ENCODE assay signal across 1 cellular context in the genomic region with DNA sequence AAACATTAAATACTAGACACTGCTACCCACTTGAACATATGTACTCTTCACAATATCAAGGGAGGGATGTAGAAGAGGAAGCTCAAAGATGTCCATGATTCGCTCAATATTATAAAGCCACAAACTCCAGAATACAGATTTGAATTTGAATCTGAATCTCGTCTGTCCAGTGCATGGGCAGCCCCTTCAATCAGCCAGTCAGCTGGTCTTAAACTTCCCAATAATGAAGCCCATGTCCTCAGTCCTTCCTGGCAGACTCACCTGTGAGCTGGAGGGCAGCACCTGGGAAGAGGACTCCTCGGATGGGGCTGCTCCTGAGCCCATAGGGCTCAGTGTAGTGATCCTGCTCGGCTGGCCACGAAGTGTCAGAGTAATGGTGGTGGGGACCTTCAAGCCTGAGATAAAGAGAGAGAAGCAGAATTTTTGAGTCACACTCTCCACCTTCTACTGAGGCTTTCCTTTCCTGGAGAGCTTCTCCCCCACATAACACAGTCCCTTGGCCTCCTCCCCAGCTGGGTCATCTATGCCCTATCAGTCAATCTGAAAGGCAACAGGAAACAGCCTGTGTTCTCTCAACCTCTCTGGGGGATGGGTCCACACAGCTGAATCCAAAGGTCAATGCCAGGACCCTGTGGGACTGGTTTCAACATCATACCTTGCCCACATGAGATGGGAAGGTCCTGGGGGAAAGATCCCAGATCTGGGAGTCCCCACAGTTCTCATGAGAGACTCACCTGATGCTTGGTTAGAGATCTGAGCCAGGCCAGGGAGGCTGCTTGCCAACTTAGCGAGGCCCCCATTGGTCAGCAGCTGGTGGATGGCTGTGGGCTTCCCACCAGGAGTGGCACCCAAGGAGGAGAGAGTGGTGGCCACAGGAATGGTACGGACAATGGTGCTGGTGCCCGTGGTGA.
TF ChIP-seq lines count a peak whose summit lies in the region.

No MANE protein-coding gene starts in this region.

TF ChIP-seq in HepG2, 621 proteins besides CTCF, POLR2A, EP300 and RAD21 (continued from another document and continues in another):
- TF ChIP-seq, protein P1, sequence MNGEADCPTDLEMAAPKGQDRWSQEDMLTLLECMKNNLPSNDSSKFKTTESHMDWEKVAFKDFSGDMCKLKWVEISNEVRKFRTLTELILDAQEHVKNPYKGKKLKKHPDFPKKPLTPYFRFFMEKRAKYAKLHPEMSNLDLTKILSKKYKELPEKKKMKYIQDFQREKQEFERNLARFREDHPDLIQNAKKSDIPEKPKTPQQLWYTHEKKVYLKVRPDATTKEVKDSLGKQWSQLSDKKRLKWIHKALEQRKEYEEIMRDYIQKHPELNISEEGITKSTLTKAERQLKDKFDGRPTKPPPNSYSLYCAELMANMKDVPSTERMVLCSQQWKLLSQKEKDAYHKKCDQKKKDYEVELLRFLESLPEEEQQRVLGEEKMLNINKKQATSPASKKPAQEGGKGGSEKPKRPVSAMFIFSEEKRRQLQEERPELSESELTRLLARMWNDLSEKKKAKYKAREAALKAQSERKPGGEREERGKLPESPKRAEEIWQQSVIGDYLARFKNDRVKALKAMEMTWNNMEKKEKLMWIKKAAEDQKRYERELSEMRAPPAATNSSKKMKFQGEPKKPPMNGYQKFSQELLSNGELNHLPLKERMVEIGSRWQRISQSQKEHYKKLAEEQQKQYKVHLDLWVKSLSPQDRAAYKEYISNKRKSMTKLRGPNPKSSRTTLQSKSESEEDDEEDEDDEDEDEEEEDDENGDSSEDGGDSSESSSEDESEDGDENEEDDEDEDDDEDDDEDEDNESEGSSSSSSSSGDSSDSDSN (CRISPR knock-in tag; IDR thresholded peaks at IDR 0.05): peak; percentile 50; the same call in 1 of the 2 replicates
- TF ChIP-seq TERF1 (CRISPR knock-in tag; IDR thresholded peaks at IDR 0.05): no peak
- no peak for TF ChIP-seq NFE2L2 (IDR thresholded peaks at IDR 0.05; ENCODE audit: low read length)
- TF ChIP-seq SMARCE1 (IDR thresholded peaks at IDR 0.05; ENCODE audit: borderline replicate concordance): no peak
- peak; percentile 95 for TF ChIP-seq HOXD1 (CRISPR knock-in tag; IDR thresholded peaks at IDR 0.05)
- no peak for TF ChIP-seq BCLAF1 (IDR thresholded peaks at IDR 0.05)
- peak; percentile 90; the same call in 1 of the 2 replicates for TF ChIP-seq ZNF607 (CRISPR knock-in tag; IDR thresholded peaks at IDR 0.05; ENCODE audit: borderline replicate concordance)
- peak; percentile 31; the same call in 1 of the 2 replicates for TF ChIP-seq MAZ (IDR thresholded peaks at IDR 0.05; ENCODE audit: borderline replicate concordance, low read depth, low read length)
- peak; percentile 70 for TF ChIP-seq MAZ (CRISPR knock-in tag; IDR thresholded peaks at IDR 0.05; ENCODE audit: low read depth)
- peak; percentile 96 for TF ChIP-seq ZNF629 (CRISPR knock-in tag; conservative IDR thresholded peaks at IDR 0.05)
- no peak for TF ChIP-seq MBD4 (IDR thresholded peaks at IDR 0.05; ENCODE audit: borderline replicate concordance, low read length)
- no peak for TF ChIP-seq ATF6 (CRISPR knock-in tag; conservative IDR thresholded peaks at IDR 0.05)
- no peak for TF ChIP-seq ZMAT3 (CRISPR knock-in tag; conservative IDR thresholded peaks at IDR 0.05)
- TF ChIP-seq, protein P2, sequence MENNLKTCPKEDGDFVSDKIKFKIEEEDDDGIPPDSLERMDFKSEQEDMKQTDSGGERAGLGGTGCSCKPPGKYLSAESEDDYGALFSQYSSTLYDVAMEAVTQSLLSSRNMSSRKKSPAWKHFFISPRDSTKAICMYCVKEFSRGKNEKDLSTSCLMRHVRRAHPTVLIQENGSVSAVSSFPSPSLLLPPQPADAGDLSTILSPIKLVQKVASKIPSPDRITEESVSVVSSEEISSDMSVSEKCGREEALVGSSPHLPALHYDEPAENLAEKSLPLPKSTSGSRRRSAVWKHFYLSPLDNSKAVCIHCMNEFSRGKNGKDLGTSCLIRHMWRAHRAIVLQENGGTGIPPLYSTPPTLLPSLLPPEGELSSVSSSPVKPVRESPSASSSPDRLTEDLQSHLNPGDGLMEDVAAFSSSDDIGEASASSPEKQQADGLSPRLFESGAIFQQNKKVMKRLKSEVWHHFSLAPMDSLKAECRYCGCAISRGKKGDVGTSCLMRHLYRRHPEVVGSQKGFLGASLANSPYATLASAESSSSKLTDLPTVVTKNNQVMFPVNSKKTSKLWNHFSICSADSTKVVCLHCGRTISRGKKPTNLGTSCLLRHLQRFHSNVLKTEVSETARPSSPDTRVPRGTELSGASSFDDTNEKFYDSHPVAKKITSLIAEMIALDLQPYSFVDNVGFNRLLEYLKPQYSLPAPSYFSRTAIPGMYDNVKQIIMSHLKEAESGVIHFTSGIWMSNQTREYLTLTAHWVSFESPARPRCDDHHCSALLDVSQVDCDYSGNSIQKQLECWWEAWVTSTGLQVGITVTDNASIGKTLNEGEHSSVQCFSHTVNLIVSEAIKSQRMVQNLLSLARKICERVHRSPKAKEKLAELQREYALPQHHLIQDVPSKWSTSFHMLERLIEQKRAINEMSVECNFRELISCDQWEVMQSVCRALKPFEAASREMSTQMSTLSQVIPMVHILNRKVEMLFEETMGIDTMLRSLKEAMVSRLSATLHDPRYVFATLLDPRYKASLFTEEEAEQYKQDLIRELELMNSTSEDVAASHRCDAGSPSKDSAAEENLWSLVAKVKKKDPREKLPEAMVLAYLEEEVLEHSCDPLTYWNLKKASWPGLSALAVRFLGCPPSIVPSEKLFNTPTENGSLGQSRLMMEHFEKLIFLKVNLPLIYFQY (CRISPR knock-in tag; IDR thresholded peaks at IDR 0.05; ENCODE audit: borderline replicate concordance): peak; percentile 88; the same call in 1 of the 2 replicates
- TF ChIP-seq, protein P3, sequence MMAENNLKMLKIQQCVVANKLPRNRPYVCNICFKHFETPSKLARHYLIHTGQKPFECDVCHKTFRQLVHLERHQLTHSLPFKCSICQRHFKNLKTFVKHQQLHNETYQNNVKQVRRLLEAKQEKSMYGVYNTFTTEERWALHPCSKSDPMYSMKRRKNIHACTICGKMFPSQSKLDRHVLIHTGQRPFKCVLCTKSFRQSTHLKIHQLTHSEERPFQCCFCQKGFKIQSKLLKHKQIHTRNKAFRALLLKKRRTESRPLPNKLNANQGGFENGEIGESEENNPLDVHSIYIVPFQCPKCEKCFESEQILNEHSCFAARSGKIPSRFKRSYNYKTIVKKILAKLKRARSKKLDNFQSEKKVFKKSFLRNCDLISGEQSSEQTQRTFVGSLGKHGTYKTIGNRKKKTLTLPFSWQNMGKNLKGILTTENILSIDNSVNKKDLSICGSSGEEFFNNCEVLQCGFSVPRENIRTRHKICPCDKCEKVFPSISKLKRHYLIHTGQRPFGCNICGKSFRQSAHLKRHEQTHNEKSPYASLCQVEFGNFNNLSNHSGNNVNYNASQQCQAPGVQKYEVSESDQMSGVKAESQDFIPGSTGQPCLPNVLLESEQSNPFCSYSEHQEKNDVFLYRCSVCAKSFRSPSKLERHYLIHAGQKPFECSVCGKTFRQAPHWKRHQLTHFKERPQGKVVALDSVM (CRISPR knock-in tag; IDR thresholded peaks at IDR 0.05): peak; percentile 51; the same call in 1 of the 2 replicates
- TF ChIP-seq FOXP4 (CRISPR knock-in tag; IDR thresholded peaks at IDR 0.05): peak; percentile 94
- TF ChIP-seq EHMT2 (IDR thresholded peaks at IDR 0.05; ENCODE audit: borderline replicate concordance, low read depth, low read length): no peak; the same call in 1 of the 2 replicates
- TF ChIP-seq ZKSCAN8 (CRISPR knock-in tag; IDR thresholded peaks at IDR 0.05; ENCODE audit: borderline replicate concordance): peak; percentile 79; the same call in 1 of the 2 replicates
- TF ChIP-seq ARID2 (CRISPR knock-in tag; IDR thresholded peaks at IDR 0.05; ENCODE audit: borderline replicate concordance): no peak; the same call in 1 of the 2 replicates
- no peak for TF ChIP-seq GPBP1L1 (CRISPR knock-in tag; IDR thresholded peaks at IDR 0.05)
- TF ChIP-seq ZBTB46 (CRISPR knock-in tag; IDR thresholded peaks at IDR 0.05; ENCODE audit: borderline replicate concordance): 0 out of 2 replicates have a peak, but pooled peaks have one; percentile 76
- TF ChIP-seq NRL (CRISPR knock-in tag; IDR thresholded peaks at IDR 0.05; ENCODE audit: borderline replicate concordance): no peak
- TF ChIP-seq, protein P4, sequence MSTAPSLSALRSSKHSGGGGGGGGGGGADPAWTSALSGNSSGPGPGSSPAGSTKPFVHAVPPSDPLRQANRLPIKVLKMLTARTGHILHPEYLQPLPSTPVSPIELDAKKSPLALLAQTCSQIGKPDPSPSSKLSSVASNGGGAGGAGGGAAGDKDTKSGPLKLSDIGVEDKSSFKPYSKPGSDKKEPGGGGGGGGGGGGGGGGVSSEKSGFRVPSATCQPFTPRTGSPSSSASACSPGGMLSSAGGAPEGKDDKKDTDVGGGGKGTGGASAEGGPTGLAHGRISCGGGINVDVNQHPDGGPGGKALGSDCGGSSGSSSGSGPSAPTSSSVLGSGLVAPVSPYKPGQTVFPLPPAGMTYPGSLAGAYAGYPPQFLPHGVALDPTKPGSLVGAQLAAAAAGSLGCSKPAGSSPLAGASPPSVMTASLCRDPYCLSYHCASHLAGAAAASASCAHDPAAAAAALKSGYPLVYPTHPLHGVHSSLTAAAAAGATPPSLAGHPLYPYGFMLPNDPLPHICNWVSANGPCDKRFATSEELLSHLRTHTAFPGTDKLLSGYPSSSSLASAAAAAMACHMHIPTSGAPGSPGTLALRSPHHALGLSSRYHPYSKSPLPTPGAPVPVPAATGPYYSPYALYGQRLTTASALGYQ (CRISPR knock-in tag; IDR thresholded peaks at IDR 0.05): peak; percentile 85
- peak; percentile 97 for TF ChIP-seq GATAD2A (CRISPR knock-in tag; IDR thresholded peaks at IDR 0.05)
